ENCODE assay signal across 16 cellular contexts in the genomic region with DNA sequence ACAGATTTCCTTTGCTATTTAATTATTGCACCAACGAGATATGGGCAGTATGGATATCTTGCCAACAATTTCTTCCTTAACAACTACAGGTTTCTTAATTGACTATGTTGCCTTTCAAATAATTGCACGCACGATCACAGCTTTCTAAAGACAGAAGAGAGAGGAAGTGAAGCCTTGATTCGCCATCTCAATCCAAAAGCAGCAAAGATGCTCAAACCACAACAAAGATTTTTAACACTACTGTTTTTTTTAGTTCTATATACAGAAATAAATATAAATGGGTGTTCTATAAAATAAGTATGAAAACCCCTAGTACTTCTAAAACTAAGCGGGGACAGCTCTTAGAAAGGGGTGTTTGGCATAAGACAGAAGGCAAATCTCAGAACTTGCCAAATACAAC.
DNase-seq lines count a peak whose midpoint lies in the region; ATAC-seq lines count a peak whose summit lies in the region.
"Had no signal": no experiment of that assay in that cellular context is flagged by ENCODE, and none has a peak within 500 bp of the region (broad histone marks: within the 10 kb centered on the region; RNA-seq: fewer than 3 reads in every experiment).

No MANE protein-coding gene starts in this region.

- intact Hi-C loops in activated T-helper 2 cell treated with anti-CD3 and anti-CD28 coated beads, Interferon-gamma antibody, Interleukin-2, Interleukin-4, amounts not matched to agents 10 μg/mL and 5 μg/mL and 100 μg/mL, durations not matched to agents 14 hours and 24 hours and 36 hours (cut with micrococcal nuclease) = no loop called here
- intact Hi-C loops in left ventricle myocardium superior (cut with micrococcal nuclease) = no loop called here

- no peaks in the 10 kb centered on the region for H3K27me3 Mint-ChIP-seq in activated naive CD8-positive, alpha-beta T cell
- H3K27me3 Mint-ChIP-seq in activated naive CD8-positive, alpha-beta T cell treated with anti-CD3 and anti-CD28 coated beads for 36 hours = no peaks in the 10 kb centered on the region
- H3K27me3 Mint-ChIP-seq in central memory CD8-positive, alpha-beta T cell = no peaks in the 10 kb centered on the region
- no peaks in the 10 kb centered on the region for H3K27me3 Mint-ChIP-seq in stimulated activated memory B cell treated with anti-CD40 and anti-IgM and Interleukin-4, amounts not matched to agents 10 μg/mL and 1 μg/mL and 100 μg/mL, for 72 hours
- H3K27me3 Mint-ChIP-seq in activated T-helper 2 cell treated with anti-CD3 and anti-CD28 coated beads, Interferon-gamma antibody, Interleukin-2, Interleukin-4, amounts not matched to agents 10 μg/mL and 5 μg/mL and 100 μg/mL, durations not matched to agents 14 hours and 24 hours and 36 hours (ENCODE audit: low read depth) = no peaks in the 10 kb centered on the region

- ATAC-seq in HG02885 (IDR thresholded peaks at IDR 0.05; ENCODE audit: poor library complexity, unreplicated experiment) (peak; percentile 32), left ventricle myocardium superior (no peak)
- ATAC-seq in central memory CD8-positive, alpha-beta T cell (replicated peaks; ENCODE audit: extremely low read depth, poor library complexity, severe bottlenecking) = peak; percentile 47
- ATAC-seq in stimulated activated memory B cell treated with anti-CD40 and anti-IgM and Interleukin-4, amounts not matched to agents 10 μg/mL and 1 μg/mL and 100 μg/mL, for 72 hours = no peak

- peak overlapping the region; percentile 23 for H3K27ac Mint-ChIP-seq in activated naive CD8-positive, alpha-beta T cell
- H3K27ac Mint-ChIP-seq in activated naive CD8-positive, alpha-beta T cell treated with anti-CD3 and anti-CD28 coated beads for 36 hours = no peak overlapping the region
- peak overlapping the region; percentile 42 for H3K27ac Mint-ChIP-seq in central memory CD8-positive, alpha-beta T cell (ENCODE audit: low read depth)
- H3K27ac Mint-ChIP-seq in stimulated activated memory B cell treated with anti-CD40 and anti-IgM and Interleukin-4, amounts not matched to agents 10 μg/mL and 1 μg/mL and 100 μg/mL, for 72 hours = peak overlapping the region; percentile 29
- no peak overlapping the region for H3K27ac Mint-ChIP-seq in activated T-helper 2 cell treated with anti-CD3 and anti-CD28 coated beads, Interferon-gamma antibody, Interleukin-2, Interleukin-4, amounts not matched to agents 10 μg/mL and 5 μg/mL and 100 μg/mL, durations not matched to agents 14 hours and 24 hours and 36 hours

- no peak overlapping the region for H3K4me3 Mint-ChIP-seq in activated naive CD8-positive, alpha-beta T cell
- no peak overlapping the region for H3K4me3 Mint-ChIP-seq in activated naive CD8-positive, alpha-beta T cell treated with anti-CD3 and anti-CD28 coated beads for 36 hours
- no peak overlapping the region for H3K4me3 Mint-ChIP-seq in central memory CD8-positive, alpha-beta T cell
- no peak overlapping the region for H3K4me3 Mint-ChIP-seq in stimulated activated memory B cell treated with anti-CD40 and anti-IgM and Interleukin-4, amounts not matched to agents 10 μg/mL and 1 μg/mL and 100 μg/mL, for 72 hours
- no peak overlapping the region for H3K4me3 Mint-ChIP-seq in activated T-helper 2 cell treated with anti-CD3 and anti-CD28 coated beads, Interferon-gamma antibody, Interleukin-2, Interleukin-4, amounts not matched to agents 10 μg/mL and 5 μg/mL and 100 μg/mL, durations not matched to agents 14 hours and 24 hours and 36 hours (ENCODE audit: low read depth)

- H3K9me3 Mint-ChIP-seq in activated naive CD8-positive, alpha-beta T cell (ENCODE audit: low read depth) = no peaks in the 10 kb centered on the region
- H3K9me3 Mint-ChIP-seq in activated naive CD8-positive, alpha-beta T cell treated with anti-CD3 and anti-CD28 coated beads for 36 hours = no peaks in the 10 kb centered on the region
- no peaks in the 10 kb centered on the region for H3K9me3 Mint-ChIP-seq in central memory CD8-positive, alpha-beta T cell
- H3K9me3 Mint-ChIP-seq in stimulated activated memory B cell treated with anti-CD40 and anti-IgM and Interleukin-4, amounts not matched to agents 10 μg/mL and 1 μg/mL and 100 μg/mL, for 72 hours = no peaks in the 10 kb centered on the region
- no peaks in the 10 kb centered on the region for H3K9me3 Mint-ChIP-seq in activated T-helper 2 cell treated with anti-CD3 and anti-CD28 coated beads, Interferon-gamma antibody, Interleukin-2, Interleukin-4, amounts not matched to agents 10 μg/mL and 5 μg/mL and 100 μg/mL, durations not matched to agents 14 hours and 24 hours and 36 hours

- H3K36me3 Mint-ChIP-seq in activated naive CD8-positive, alpha-beta T cell = peaks cover 16% of the 10 kb centered on the region
- peaks cover 30% of the 10 kb centered on the region for H3K36me3 Mint-ChIP-seq in activated naive CD8-positive, alpha-beta T cell treated with anti-CD3 and anti-CD28 coated beads for 36 hours
- peaks cover 21% of the 10 kb centered on the region for H3K36me3 Mint-ChIP-seq in central memory CD8-positive, alpha-beta T cell (ENCODE audit: insufficient read depth)
- peaks cover 64% of the 10 kb centered on the region for H3K36me3 Mint-ChIP-seq in stimulated activated memory B cell treated with anti-CD40 and anti-IgM and Interleukin-4, amounts not matched to agents 10 μg/mL and 1 μg/mL and 100 μg/mL, for 72 hours
- H3K36me3 Mint-ChIP-seq in activated T-helper 2 cell treated with anti-CD3 and anti-CD28 coated beads, Interferon-gamma antibody, Interleukin-2, Interleukin-4, amounts not matched to agents 10 μg/mL and 5 μg/mL and 100 μg/mL, durations not matched to agents 14 hours and 24 hours and 36 hours (ENCODE audit: low read depth) = peaks cover 64% of the 10 kb centered on the region

- peaks cover 35% of the 10 kb centered on the region for H3K4me1 Mint-ChIP-seq in activated naive CD8-positive, alpha-beta T cell (ENCODE audit: low read depth)
- peaks cover 22% of the 10 kb centered on the region for H3K4me1 Mint-ChIP-seq in activated naive CD8-positive, alpha-beta T cell treated with anti-CD3 and anti-CD28 coated beads for 36 hours
- peaks cover 14% of the 10 kb centered on the region for H3K4me1 Mint-ChIP-seq in central memory CD8-positive, alpha-beta T cell
- H3K4me1 Mint-ChIP-seq in stimulated activated memory B cell treated with anti-CD40 and anti-IgM and Interleukin-4, amounts not matched to agents 10 μg/mL and 1 μg/mL and 100 μg/mL, for 72 hours = peaks cover 41% of the 10 kb centered on the region
- H3K4me1 Mint-ChIP-seq in activated T-helper 2 cell treated with anti-CD3 and anti-CD28 coated beads, Interferon-gamma antibody, Interleukin-2, Interleukin-4, amounts not matched to agents 10 μg/mL and 5 μg/mL and 100 μg/mL, durations not matched to agents 14 hours and 24 hours and 36 hours (ENCODE audit: low read depth) = peaks cover 13% of the 10 kb centered on the region

- DNase-seq in activated naive CD8-positive, alpha-beta T cell treated with anti-CD3 and anti-CD28 coated beads for 36 hours = no peak
- DNase-seq in central memory CD8-positive, alpha-beta T cell (ENCODE audit: low spot score in 2 of 2) = no peak
- DNase-seq in activated T-helper 2 cell treated with anti-CD3 and anti-CD28 coated beads, Interferon-gamma antibody, Interleukin-2, Interleukin-4, amounts not matched to agents 10 μg/mL and 5 μg/mL and 100 μg/mL, durations not matched to agents 14 hours and 24 hours and 36 hours (ENCODE audit: low spot score) = no peak
- DNase-seq in NCI-H2107 (lab: John Stamatoyannopoulos, UW) (no peak), left ventricle myocardium superior (no peak)
- DNase-seq: AML-193, DMS 273 treated with DMSO at 0.1 percent for 48 hours, GM23248, KBM-7, NCI-H1436 treated with DMSO at 0.1 percent for 48 hours, NCI-H345, NCI-H526 treated with DMSO at 0.1 percent for 48 hours, SJCRH30 had no signal

Comparison
In these comparisons a context has a peak if more than half of its experiments do, and no peak if none do; other contexts are left out.
1. H3K27ac Mint-ChIP-seq: peak in activated naive CD8-positive, alpha-beta T cell (single experiment), central memory CD8-positive, alpha-beta T cell (single experiment) and stimulated activated memory B cell treated with anti-CD40 and anti-IgM and Interleukin-4, amounts not matched to agents 10 μg/mL and 1 μg/mL and 100 μg/mL, for 72 hours (single experiment); none in activated naive CD8-positive, alpha-beta T cell treated with anti-CD3 and anti-CD28 coated beads for 36 hours (single experiment) and activated T-helper 2 cell treated with anti-CD3 and anti-CD28 coated beads, Interferon-gamma antibody, Interleukin-2, Interleukin-4, amounts not matched to agents 10 μg/mL and 5 μg/mL and 100 μg/mL, durations not matched to agents 14 hours and 24 hours and 36 hours (single experiment).
2. ATAC-seq: peak in HG02885 (single experiment) and central memory CD8-positive, alpha-beta T cell (single experiment); none in stimulated activated memory B cell treated with anti-CD40 and anti-IgM and Interleukin-4, amounts not matched to agents 10 μg/mL and 1 μg/mL and 100 μg/mL, for 72 hours (single experiment) and left ventricle myocardium superior (single experiment).